8 cellular contexts compared by ENCODE assay signal in genomic region chr1:209989525-209989924, GRCh38. TPM values are rescaled to one million over a fixed set of nuclear protein-coding genes. Genes with fewer than 3 reads are reported as not detected.
A peak's percentile ranks its signal among the peaks of the same experiment; 100 is the strongest.
DNase-seq lines count a peak whose midpoint lies in the region; ATAC-seq and TF ChIP-seq lines count a peak whose summit lies in the region.

No MANE protein-coding gene starts in this region.

- H3K9me3 ChIP-seq in tibial nerve (peaks cover 0 to 7% (median 0%) of the 10 kb centered on the region in 4 donors), ovary (no peaks in the 10 kb centered on the region), MG63 (no peaks in the 10 kb centered on the region)

- H3K27me3 Mint-ChIP-seq in activated CD8-positive, alpha-beta T cell treated with anti-CD3 and anti-CD28 coated beads for 36 hours: peaks cover 15% of the 10 kb centered on the region
- H3K27me3 Mint-ChIP-seq in activated CD8-positive, alpha-beta T cell treated with anti-CD3 and anti-CD28 coated beads, Interleukin-2, amount 10 ng/mL, durations not matched to agents 7 days and 5 days (ENCODE audit: low read depth): no peaks in the 10 kb centered on the region

- H3K4me1 ChIP-seq in tibial nerve (no peaks in the 10 kb centered on the region), ovary (ENCODE audit: insufficient read depth) (no peaks in the 10 kb centered on the region)

- CTCF ChIA-PET in activated CD8-positive, alpha-beta T cell treated with anti-CD3 and anti-CD28 coated beads for 36 hours (lab: Charles Lee): interaction anchor here (0.8 to 7.5 kb wide), 5 partner anchors 11 to 144 kb away, joined by 3 to 47 read pairs (median 5); no protein-coding TSS in a partner anchor
- CTCF ChIA-PET in activated CD8-positive, alpha-beta T cell treated with anti-CD3 and anti-CD28 coated beads, Interleukin-2, amount 10 ng/mL, durations not matched to agents 7 days and 5 days (lab: Charles Lee): interaction anchor here (1.4 to 2.0 kb wide), 2 partner anchors 129 to 132 kb away, joined by 5 to 8 read pairs; no protein-coding TSS in a partner anchor

- H3K36me3 ChIP-seq in tibial nerve: no peaks in the 10 kb centered on the region
- no peaks in the 10 kb centered on the region for H3K36me3 ChIP-seq in ovary
- H3K36me3 ChIP-seq in MG63: no peaks in the 10 kb centered on the region

- intact Hi-C loops in activated CD8-positive, alpha-beta T cell treated with anti-CD3 and anti-CD28 coated beads for 36 hours (cut with micrococcal nuclease): loop anchor here (1.0 kb wide), 1 partner anchor 129 kb away; no protein-coding TSS in a partner anchor
- intact Hi-C loops in ovary (cut with DNase I): loop anchor here in 3 of 4 donors (5.0 to 10.0 kb wide), 3 partner anchors 125 to 132 kb away; no protein-coding TSS in a partner anchor

- no peak for ATAC-seq in activated CD8-positive, alpha-beta T cell treated with anti-CD3 and anti-CD28 coated beads for 36 hours
- no peak for ATAC-seq in activated CD8-positive, alpha-beta T cell treated with anti-CD3 and anti-CD28 coated beads, Interleukin-2, amount 10 ng/mL, durations not matched to agents 7 days and 5 days

- TF ChIP-seq EP300 in tibial nerve (IDR thresholded peaks at IDR 0.05) (no peak), ovary (IDR thresholded peaks at IDR 0.05) (no peak)

- no peak overlapping the region for H3K4me3 Mint-ChIP-seq in activated CD8-positive, alpha-beta T cell treated with anti-CD3 and anti-CD28 coated beads for 36 hours
- H3K4me3 Mint-ChIP-seq in activated CD8-positive, alpha-beta T cell treated with anti-CD3 and anti-CD28 coated beads, Interleukin-2, amount 10 ng/mL, durations not matched to agents 7 days and 5 days: no peak overlapping the region

- H3K27me3 ChIP-seq in tibial nerve: no peaks in the 10 kb centered on the region
- H3K27me3 ChIP-seq in ovary: no peaks in the 10 kb centered on the region
- peaks cover 7% of the 10 kb centered on the region for H3K27me3 ChIP-seq in MG63

- WGBS in tibial nerve, 2 donors: 31% methylated on average over 3 of the region's 3 CpGs
- WGBS in ovary, 3 donors: 11 to 21% (median 13%) methylated on average over 3 of the region's 3 CpGs

- H3K27ac ChIP-seq in tibial nerve (no peak overlapping the region), ovary (no peak overlapping the region)

- no peak overlapping the region for H3K4me3 ChIP-seq in tibial nerve
- H3K4me3 ChIP-seq in ovary: no peak overlapping the region
- H3K4me3 ChIP-seq in MG63: no peak overlapping the region

- no peaks in the 10 kb centered on the region for H3K4me1 Mint-ChIP-seq in activated CD8-positive, alpha-beta T cell treated with anti-CD3 and anti-CD28 coated beads for 36 hours (ENCODE audit: low read depth)
- no peaks in the 10 kb centered on the region for H3K4me1 Mint-ChIP-seq in activated CD8-positive, alpha-beta T cell treated with anti-CD3 and anti-CD28 coated beads, Interleukin-2, amount 10 ng/mL, durations not matched to agents 7 days and 5 days (ENCODE audit: low read depth)

- DNase-seq in activated CD8-positive, alpha-beta T cell treated with anti-CD3 and anti-CD28 coated beads for 36 hours: no peak
- no peak for DNase-seq in activated CD8-positive, alpha-beta T cell treated with anti-CD3 and anti-CD28 coated beads, Interleukin-2, amount 10 ng/mL, durations not matched to agents 7 days and 5 days
- DNase-seq in NCI-H345 (lab: John Stamatoyannopoulos, UW): peak; percentile 6
- peak; percentile 1 to 15 for DNase-seq in dermis microvascular lymphatic vessel endothelial cell (ENCODE audit: low read depth in 2 of 2)
- DNase-seq in tibial nerve (ENCODE audit: low spot score in 2 of 2): no peak
- no peak for DNase-seq in ovary
- no peak for DNase-seq in activated CD8-positive, alpha-beta memory T cell treated with anti-CD3 and anti-CD28 coated beads, Interleukin-2, amount 50 U/mL, for 4 hours
- DNase-seq in MG63: no peak

- POLR2A ChIA-PET in activated CD8-positive, alpha-beta T cell treated with anti-CD3 and anti-CD28 coated beads for 36 hours (lab: Charles Lee): no interaction called here
- POLR2A ChIA-PET in activated CD8-positive, alpha-beta T cell treated with anti-CD3 and anti-CD28 coated beads, Interleukin-2, amount 10 ng/mL, durations not matched to agents 7 days and 5 days (lab: Charles Lee): no interaction called here

- no peaks in the 10 kb centered on the region for H3K9me3 Mint-ChIP-seq in activated CD8-positive, alpha-beta T cell treated with anti-CD3 and anti-CD28 coated beads for 36 hours
- H3K9me3 Mint-ChIP-seq in activated CD8-positive, alpha-beta T cell treated with anti-CD3 and anti-CD28 coated beads, Interleukin-2, amount 10 ng/mL, durations not matched to agents 7 days and 5 days (ENCODE audit: insufficient read depth): no peaks in the 10 kb centered on the region

- TF ChIP-seq POLR2A in tibial nerve (IDR thresholded peaks at IDR 0.05): no peak
- no peak for TF ChIP-seq POLR2A in ovary (IDR thresholded peaks at IDR 0.05)

- H3K27ac Mint-ChIP-seq in activated CD8-positive, alpha-beta T cell treated with anti-CD3 and anti-CD28 coated beads for 36 hours: no peak overlapping the region
- no peak overlapping the region for H3K27ac Mint-ChIP-seq in activated CD8-positive, alpha-beta T cell treated with anti-CD3 and anti-CD28 coated beads, Interleukin-2, amount 10 ng/mL, durations not matched to agents 7 days and 5 days

- no peaks in the 10 kb centered on the region for H3K36me3 Mint-ChIP-seq in activated CD8-positive, alpha-beta T cell treated with anti-CD3 and anti-CD28 coated beads for 36 hours (ENCODE audit: low read depth)
- H3K36me3 Mint-ChIP-seq in activated CD8-positive, alpha-beta T cell treated with anti-CD3 and anti-CD28 coated beads, Interleukin-2, amount 10 ng/mL, durations not matched to agents 7 days and 5 days (ENCODE audit: low read depth): no peaks in the 10 kb centered on the region

- peak; percentile 22 for TF ChIP-seq CTCF in activated CD8-positive, alpha-beta T cell treated with anti-CD3 and anti-CD28 coated beads for 36 hours (IDR thresholded peaks at IDR 0.05)
- TF ChIP-seq CTCF in tibial nerve (IDR thresholded peaks at IDR 0.05) (peak in 4 of 5 experiments; percentile 16 to 32 (median 22)), ovary (IDR thresholded peaks at IDR 0.05) (no peak)

RNA-seq across cellular contexts. Expression of gene SYT14, which starts 51.5 kb away (rescaled TPM):
- total RNA-seq in activated CD8-positive, alpha-beta T cell treated with anti-CD3 and anti-CD28 coated beads for 36 hours: not detected
- not detected for total RNA-seq in activated CD8-positive, alpha-beta T cell treated with anti-CD3 and anti-CD28 coated beads, Interleukin-2, amount 10 ng/mL, durations not matched to agents 7 days and 5 days
- total RNA-seq in dermis microvascular lymphatic vessel endothelial cell (0.13 TPM in 2 replicates), tibial nerve (1 to 10 TPM in 3 of 4 donors, under 1 TPM in 1; 0.98 to 4.2 (median 2.0) TPM), ovary (under 1 TPM in 4 of 7 donors, not detected in 3; under 0.01 to 0.45 (median 0.22) TPM)
- under 1 TPM; 0.05 to 0.22 TPM for polyA plus RNA-seq in ovary
- total RNA-seq in MG63 (2014; rRNA removed; shearing (Covaris generic); ENCODE audit: low replicate concordance): 0.15 and 0.66 TPM in 2 replicates

Comparison
In these comparisons a context has a peak if more than half of its experiments do, and no peak if none do; other contexts are left out.
1. DNase-seq: peak in NCI-H345 (single experiment) and dermis microvascular lymphatic vessel endothelial cell (2 of 2); none in activated CD8-positive, alpha-beta T cell treated with anti-CD3 and anti-CD28 coated beads for 36 hours (single experiment), activated CD8-positive, alpha-beta T cell treated with anti-CD3 and anti-CD28 coated beads, Interleukin-2, amount 10 ng/mL, durations not matched to agents 7 days and 5 days (single experiment), tibial nerve (0 of 2), ovary (0 of 5), activated CD8-positive, alpha-beta memory T cell treated with anti-CD3 and anti-CD28 coated beads, Interleukin-2, amount 50 U/mL, for 4 hours (single experiment) and MG63 (single experiment).
2. CTCF ChIP-seq: peak in activated CD8-positive, alpha-beta T cell treated with anti-CD3 and anti-CD28 coated beads for 36 hours (single experiment) and tibial nerve (4 of 5); none in ovary (0 of 3).